In genomic region chr16:1446296-1447080, GRCh38 we compare ENCODE assay signal across 36 cellular contexts. TPM values are rescaled to one million over a fixed set of nuclear protein-coding genes. Genes with fewer than 3 reads are reported as not detected.
"Had no signal": no experiment of that assay in that cellular context is flagged by ENCODE, and none has a peak within 500 bp of the region (broad histone marks: within the 10 kb centered on the region; RNA-seq: fewer than 3 reads in every experiment).

No MANE protein-coding gene starts in this region.

- H3K4me3 Mint-ChIP-seq: naive thymus-derived CD4-positive, alpha-beta T cell; nephron; neural progenitor cell had no signal

- H2AFZ ChIP-seq: neural progenitor cell had no signal

- H3K27ac Mint-ChIP-seq: naive thymus-derived CD4-positive, alpha-beta T cell; nephron; neural progenitor cell had no signal

- H3K4me1 ChIP-seq: esophagus muscularis mucosa, left lung, neural progenitor cell, psoas muscle, stomach, thyroid gland, vagina had no signal

- H3K4me3 ChIP-seq: coronary artery, esophagus muscularis mucosa, left lung, neural progenitor cell, psoas muscle, skin epidermis, spleen, stomach, thyroid gland, vagina had no signal

- H3K9me3 ChIP-seq: esophagus muscularis mucosa, left lung, psoas muscle, spleen, stomach, thyroid gland, vagina had no signal

- H3K4me1 Mint-ChIP-seq: naive thymus-derived CD4-positive, alpha-beta T cell; nephron; neural progenitor cell had no signal

- H3K36me3 ChIP-seq: neural progenitor cell had no signal

- H3K27ac ChIP-seq: coronary artery, esophagus muscularis mucosa, left lung, neural progenitor cell, psoas muscle, stomach, thyroid gland, vagina had no signal

- H3K27me3 Mint-ChIP-seq: naive thymus-derived CD4-positive, alpha-beta T cell had no signal

- H3K27me3 ChIP-seq: esophagus muscularis mucosa, left lung, neural progenitor cell, spleen, stomach, thyroid gland, vagina had no signal

- H3K9ac ChIP-seq: neural progenitor cell had no signal

- H3K4me2 ChIP-seq: neural progenitor cell had no signal

- H3K9me3 Mint-ChIP-seq: naive thymus-derived CD4-positive, alpha-beta T cell; nephron; neural progenitor cell had no signal

- ATAC-seq: left cardiac atrium; left lung; naive thymus-derived CD4-positive, alpha-beta T cell; psoas muscle; right cardiac atrium had no signal

- DNase-seq: dermis blood vessel endothelial cell; effector memory CD4-positive, alpha-beta T cell; foreskin melanocyte; left cardiac atrium; left lung; mesendoderm; midbrain; naive thymus-derived CD4-positive, alpha-beta T cell; nucleus accumbens; psoas muscle; right cardiac atrium; spleen; stimulated activated CD4-positive, alpha-beta T cell treated with anti-CD3 and anti-CD28 coated beads, Interleukin-4, amount 100 ng/mL, for 4 hours; stimulated activated naive CD4-positive, alpha-beta T cell; stomach; thyroid gland; trophoblast cell had no signal

- FAIRE-seq: endothelial cell of umbilical vein, islet of Langerhans had no signal

RNA-seq across cellular contexts. Expression of gene CCDC154, which starts 2.1 kb away (rescaled TPM):
- total RNA-seq: epithelial cell of proximal tubule, stomach, vagina had no signal
- polyA plus RNA-seq: naive thymus-derived CD4-positive, alpha-beta T cell had no signal

RNA-seq across cellular contexts. Expression of gene PERCC1, which starts 15.6 kb away (rescaled TPM):
- total RNA-seq: dermis blood vessel endothelial cell, endothelial cell of umbilical vein, epithelial cell of proximal tubule, esophagus muscularis mucosa, fibroblast of lung, kidney epithelial cell, left cardiac atrium, lower leg skin, lung microvascular endothelial cell, mucosa of gallbladder, osteocyte, psoas muscle, renal cortical epithelial cell, subcutaneous adipose tissue, temporal lobe, ureter, vagina had no signal
- polyA plus RNA-seq: endothelial cell of umbilical vein; fibroblast of lung; naive thymus-derived CD4-positive, alpha-beta T cell had no signal
